In genomic region chr17:40218740-40219072, GRCh38 we compare ENCODE assay signal across 8 cellular contexts. TPM values are rescaled to one million over a fixed set of nuclear protein-coding genes. Genes with fewer than 3 reads are reported as not detected.
DNase-seq lines count a peak whose midpoint lies in the region; ATAC-seq and TF ChIP-seq lines count a peak whose summit lies in the region.

No MANE protein-coding gene starts in this region.

- intact Hi-C loops in gastrocnemius medialis (cut with DNase I; ENCODE audit: low total_unique reads) = loop anchor here (5.0 kb wide), 1 partner anchor 69 kb away; the partner anchor contains the start of gene CDC6

- peaks cover 0 to 12% (median 0%) of the 10 kb centered on the region in 3 donors for H3K36me3 Mint-ChIP-seq in CD8-positive, alpha-beta memory T cell
- H3K36me3 Mint-ChIP-seq in brain = peaks cover 4% of the 10 kb centered on the region

- no peaks in the 10 kb centered on the region for H3K36me3 ChIP-seq in CD8-positive, alpha-beta memory T cell (ENCODE audit: insufficient read depth, low read length)
- H3K36me3 ChIP-seq in gastrocnemius medialis = no peaks in the 10 kb centered on the region

- CTCF ChIA-PET in CD8-positive, alpha-beta memory T cell (lab: Charles Lee) = interaction anchor here (0.8 to 2.6 kb wide), 18 partner anchors 8 to 596 kb away, joined by 3 to 16 read pairs (median 4); partner anchors contain the start of gene CASC3

- H3K4me3 Mint-ChIP-seq in CD8-positive, alpha-beta memory T cell = peak overlapping the region; percentile 84 to 97 (median 91)
- peak overlapping the region; percentile 88 to 95 (median 94) for H3K4me3 Mint-ChIP-seq in brain

- no peaks in the 10 kb centered on the region for H3K27me3 Mint-ChIP-seq in CD8-positive, alpha-beta memory T cell
- H3K27me3 Mint-ChIP-seq in brain = peaks cover 7% of the 10 kb centered on the region

- TF ChIP-seq POLR2A in gastrocnemius medialis (IDR thresholded peaks at IDR 0.05) = no peak

- H3K27me3 ChIP-seq in CD8-positive, alpha-beta memory T cell (ENCODE audit: insufficient read depth, low read length, poor library complexity, severe bottlenecking) = no peaks in the 10 kb centered on the region
- H3K27me3 ChIP-seq in gastrocnemius medialis = no peaks in the 10 kb centered on the region

- POLR2A ChIA-PET in CD8-positive, alpha-beta memory T cell (lab: Charles Lee) = interaction anchor here (0.6 to 2.1 kb wide), 8 partner anchors 63 to 1470 kb away, joined by 3 to 8 read pairs (median 4); partner anchors contain the start of genes CASC3, EIF1 and MED24

- no peak for TF ChIP-seq CTCF in brain (conservative IDR thresholded peaks at IDR 0.05)
- TF ChIP-seq CTCF in gastrocnemius medialis (IDR thresholded peaks at IDR 0.05 in 4 of 5, conservative IDR thresholded peaks at IDR 0.05 in 1 of 5) = no peak

- peaks cover 19 to 43% (median 38%) of the 10 kb centered on the region in 3 donors for H3K4me1 Mint-ChIP-seq in CD8-positive, alpha-beta memory T cell
- peaks cover 37% of the 10 kb centered on the region for H3K4me1 Mint-ChIP-seq in brain

- H3K4me3 ChIP-seq in CD8-positive, alpha-beta memory T cell (ENCODE audit: low read length) = peak overlapping the region; percentile 90
- H3K4me3 ChIP-seq in iPS-11a (ENCODE audit: low read depth, low read length) (peak overlapping the region; percentile 46), gastrocnemius medialis (peak overlapping the region; percentile 75 to 94 (median 86))

- H3K9me3 Mint-ChIP-seq in CD8-positive, alpha-beta memory T cell = no peaks in the 10 kb centered on the region
- no peaks in the 10 kb centered on the region for H3K9me3 Mint-ChIP-seq in brain

- in situ Hi-C loops in gastrocnemius medialis (cut with MboI; ENCODE audit: low sequenced_read_pairs in 4 of 4) = loop anchor here in 1 of 4 donors (25.0 kb wide), 1 partner anchor 144 kb away; the partner anchor contains the start of gene GJD3

- H3K9me3 ChIP-seq in CD8-positive, alpha-beta memory T cell (ENCODE audit: low read length) = no peaks in the 10 kb centered on the region
- no peaks in the 10 kb centered on the region for H3K9me3 ChIP-seq in gastrocnemius medialis

- H3K4me1 ChIP-seq in CD8-positive, alpha-beta memory T cell (ENCODE audit: insufficient read depth, low read length) = peaks cover 15% of the 10 kb centered on the region
- peaks cover 0 to 12% of the 10 kb centered on the region in 2 donors for H3K4me1 ChIP-seq in gastrocnemius medialis

- peak overlapping the region; percentile 99 for H3K27ac ChIP-seq in CD8-positive, alpha-beta memory T cell (ENCODE audit: low read depth, low read length)
- peak overlapping the region; percentile 85 to 98 (median 95) for H3K27ac ChIP-seq in gastrocnemius medialis

- peak; percentile 55 for ATAC-seq in GM21723 (IDR thresholded peaks at IDR 0.05; ENCODE audit: unreplicated experiment)
- peak; percentile 2 to 12 for ATAC-seq in gastrocnemius medialis
- ATAC-seq in GM19452 (IDR thresholded peaks at IDR 0.05; ENCODE audit: unreplicated experiment) = no peak

- peak; percentile 71 to 95 (median 88) for DNase-seq in CD8-positive, alpha-beta memory T cell
- DNase-seq in NCI-H1092 treated with DMSO at 0.1 percent for 48 hours (lab: John Stamatoyannopoulos, UW) (peak; percentile 70), T1000 (lab: John Stamatoyannopoulos, UW) (peak; percentile 58), gastrocnemius medialis (peak; percentile 14 to 45)

- H3K27ac Mint-ChIP-seq in CD8-positive, alpha-beta memory T cell = peak overlapping the region; percentile 93 to 100 (median 100)
- peak overlapping the region; percentile 96 to 100 (median 98) for H3K27ac Mint-ChIP-seq in brain

RNA-seq across cellular contexts. Expression of gene WIPF2, which starts 0.4 kb away (rescaled TPM):
- total RNA-seq in CD8-positive, alpha-beta memory T cell = 10 to 100 TPM; 24.5 to 24.7 TPM
- 14.6 TPM for polyA plus RNA-seq in CD8-positive, alpha-beta memory T cell
- 26.4 TPM for polyA plus RNA-seq in brain (ENCODE audit: insufficient read depth, low read depth, low replicate concordance)
- total RNA-seq in gastrocnemius medialis = 1 to 10 TPM; 4.6 to 6.2 (median 5.4) TPM

RNA-seq across cellular contexts. Expression of gene RAPGEFL1, which starts 41.4 kb away (rescaled TPM):
- 1 to 10 TPM; 5.7 to 6.3 TPM for total RNA-seq in CD8-positive, alpha-beta memory T cell
- polyA plus RNA-seq in CD8-positive, alpha-beta memory T cell = 0.32 TPM
- polyA plus RNA-seq in brain (ENCODE audit: insufficient read depth, low read depth, low replicate concordance) = 14.2 TPM
- total RNA-seq in gastrocnemius medialis = 1 to 10 TPM; 1.8 to 5.8 (median 5.2) TPM

Comparison
In these comparisons a context has a peak if more than half of its experiments do, and no peak if none do; other contexts are left out.
1. DNase-seq: peak in every context shown above with its lines; median percentile 88 in CD8-positive, alpha-beta memory T cell; 70 in NCI-H1092 treated with DMSO at 0.1 percent for 48 hours; 58 in T1000; 30 in gastrocnemius medialis.